In genomic region chr2:74886251-74886650, GRCh38 we compare ENCODE assay signal across 17 cellular contexts. TPM values are rescaled to one million over a fixed set of nuclear protein-coding genes. Genes with fewer than 3 reads are reported as not detected.
DNase-seq lines count a peak whose midpoint lies in the region; ATAC-seq and TF ChIP-seq lines count a peak whose summit lies in the region.
"Had no signal": no experiment of that assay in that cellular context is flagged by ENCODE, and none has a peak within 500 bp of the region (broad histone marks: within the 10 kb centered on the region; RNA-seq: fewer than 3 reads in every experiment).

No MANE protein-coding gene starts in this region.

- 92% methylated on average over 8 of the region's 8 CpGs for WGBS in suprapubic skin

- H3K27me3 ChIP-seq in vagina (no peaks in the 10 kb centered on the region), suprapubic skin (no peaks in the 10 kb centered on the region)

- TF ChIP-seq EP300 in suprapubic skin (IDR thresholded peaks at IDR 0.05): no peak

- TF ChIP-seq POLR2A in vagina (IDR thresholded peaks at IDR 0.05) (no peak), suprapubic skin (IDR thresholded peaks at IDR 0.05) (no peak)

- H3K4me3 Mint-ChIP-seq in activated CD8-positive, alpha-beta memory T cell treated with anti-CD3 and anti-CD28 coated beads, Interleukin-2, amount 10 ng/mL, durations not matched to agents 7 days and 5 days: no peak overlapping the region
- H3K4me3 Mint-ChIP-seq in T-helper 17 cell: no peak overlapping the region
- H3K4me3 Mint-ChIP-seq: B cell had no signal

- H3K9me3 Mint-ChIP-seq in activated CD8-positive, alpha-beta memory T cell treated with anti-CD3 and anti-CD28 coated beads, Interleukin-2, amount 10 ng/mL, durations not matched to agents 7 days and 5 days (ENCODE audit: low read depth): no peaks in the 10 kb centered on the region

- CTCF ChIA-PET in activated CD8-positive, alpha-beta memory T cell treated with anti-CD3 and anti-CD28 coated beads, Interleukin-2, amount 10 ng/mL, durations not matched to agents 7 days and 5 days (lab: Charles Lee): interaction anchor here (1.0 kb wide), 1 partner anchor 171 kb away, joined by 3 read pairs; no protein-coding TSS in a partner anchor

- intact Hi-C loops in vagina (cut with DNase I): no loop called here

- H3K4me1 ChIP-seq in vagina (no peaks in the 10 kb centered on the region), suprapubic skin (no peaks in the 10 kb centered on the region)

- no peak overlapping the region for H3K4me3 ChIP-seq in vagina
- H3K4me3 ChIP-seq in suprapubic skin: no peak overlapping the region

- H3K27me3 Mint-ChIP-seq in activated CD8-positive, alpha-beta memory T cell treated with anti-CD3 and anti-CD28 coated beads, Interleukin-2, amount 10 ng/mL, durations not matched to agents 7 days and 5 days: no peaks in the 10 kb centered on the region
- H3K27me3 Mint-ChIP-seq in T-helper 17 cell: no peaks in the 10 kb centered on the region
- H3K27me3 Mint-ChIP-seq: B cell had no signal

- no peak for TF ChIP-seq CTCF in vagina (IDR thresholded peaks at IDR 0.05)
- TF ChIP-seq CTCF in suprapubic skin (IDR thresholded peaks at IDR 0.05): no peak

- no peak for ATAC-seq in activated CD8-positive, alpha-beta memory T cell treated with anti-CD3 and anti-CD28 coated beads, Interleukin-2, amount 10 ng/mL, durations not matched to agents 7 days and 5 days
- no peak for ATAC-seq in T-helper 17 cell
- ATAC-seq in GM18868 (IDR thresholded peaks at IDR 0.05; ENCODE audit: unreplicated experiment): no peak

- H3K36me3 ChIP-seq in vagina: peaks cover 0 to 4% of the 10 kb centered on the region in 2 donors
- peaks cover 78% of the 10 kb centered on the region for H3K36me3 ChIP-seq in suprapubic skin

- DNase-seq in activated CD8-positive, alpha-beta memory T cell treated with anti-CD3 and anti-CD28 coated beads, Interleukin-2, amount 50 U/mL, for 48 hours: peak; percentile 43
- DNase-seq in activated CD8-positive, alpha-beta memory T cell treated with anti-CD3 and anti-CD28 coated beads, Interleukin-2, amount 10 ng/mL, durations not matched to agents 7 days and 5 days: no peak
- DNase-seq in T-helper 17 cell (no peak), epithelial cell of prostate (ENCODE audit: low read depth, low spot score) (no peak), vagina (ENCODE audit: extremely low spot score in 2 of 2) (peak; percentile 71 to 84), suprapubic skin (ENCODE audit: low spot score in 2 of 2) (no peak)
- DNase-seq in activated CD4-positive, alpha-beta T cell treated with anti-CD3 and anti-CD28 coated beads for 4 hours: no peak
- DNase-seq: 8988T, DMS79 treated with DMSO at 0.1 percent for 48 hours, NCI-H1417, NCI-H187 treated with DMSO at 0.1 percent for 48 hours, NCI-H2227 treated with DMSO at 0.1 percent for 48 hours, NCI-H510A treated with DMSO at 0.1 percent for 48 hours, OCI-M1 had no signal

- H3K9me3 ChIP-seq in T-helper 17 cell (ENCODE audit: control insufficient read depth, low read length, poor library complexity, severe bottlenecking) (no peaks in the 10 kb centered on the region), vagina (no peaks in the 10 kb centered on the region), suprapubic skin (no peaks in the 10 kb centered on the region)

- no peak overlapping the region for H3K27ac Mint-ChIP-seq in activated CD8-positive, alpha-beta memory T cell treated with anti-CD3 and anti-CD28 coated beads, Interleukin-2, amount 10 ng/mL, durations not matched to agents 7 days and 5 days
- peak overlapping the region; percentile 32 for H3K27ac Mint-ChIP-seq in T-helper 17 cell
- H3K27ac Mint-ChIP-seq: B cell had no signal

- H3K4me1 Mint-ChIP-seq in activated CD8-positive, alpha-beta memory T cell treated with anti-CD3 and anti-CD28 coated beads, Interleukin-2, amount 10 ng/mL, durations not matched to agents 7 days and 5 days: no peaks in the 10 kb centered on the region
- H3K4me1 Mint-ChIP-seq in T-helper 17 cell: peaks cover 7% of the 10 kb centered on the region
- H3K4me1 Mint-ChIP-seq: B cell had no signal

- H3K36me3 Mint-ChIP-seq in activated CD8-positive, alpha-beta memory T cell treated with anti-CD3 and anti-CD28 coated beads, Interleukin-2, amount 10 ng/mL, durations not matched to agents 7 days and 5 days: peaks cover 46% of the 10 kb centered on the region
- H3K36me3 Mint-ChIP-seq in T-helper 17 cell (ENCODE audit: low read depth): peaks cover 5% of the 10 kb centered on the region

- H3K27ac ChIP-seq in epithelial cell of prostate: peak overlapping the region; percentile 88
- H3K27ac ChIP-seq in vagina: no peak overlapping the region
- no peak overlapping the region for H3K27ac ChIP-seq in suprapubic skin
- H3K27ac ChIP-seq: KMS-11 had no signal

RNA-seq across cellular contexts. Expression of gene HK2, which starts 52.3 kb away (rescaled TPM):
- total RNA-seq in activated CD8-positive, alpha-beta memory T cell treated with anti-CD3 and anti-CD28 coated beads, Interleukin-2, amount 10 ng/mL, durations not matched to agents 7 days and 5 days: 10 to 100 TPM; 32.2 to 45.8 TPM
- total RNA-seq in T-helper 17 cell: 10 to 100 TPM; 11.3 to 13.3 TPM
- total RNA-seq in vagina: 5.4 TPM
- 10 to 100 TPM in 3 of 4 donors, 1 to 10 TPM in 1; 9.3 to 24.4 (median 15.1) TPM for total RNA-seq in suprapubic skin

Comparison
In these comparisons a context has a peak if more than half of its experiments do, and no peak if none do; other contexts are left out.
1. DNase-seq: peak in activated CD8-positive, alpha-beta memory T cell treated with anti-CD3 and anti-CD28 coated beads, Interleukin-2, amount 50 U/mL, for 48 hours (single experiment) and vagina (2 of 2); none in activated CD8-positive, alpha-beta memory T cell treated with anti-CD3 and anti-CD28 coated beads, Interleukin-2, amount 10 ng/mL, durations not matched to agents 7 days and 5 days (single experiment), T-helper 17 cell (0 of 3), epithelial cell of prostate (single experiment), activated CD4-positive, alpha-beta T cell treated with anti-CD3 and anti-CD28 coated beads for 4 hours (0 of 2) and suprapubic skin (0 of 2).